Comparison of ENCODE assay signal across 28 cellular contexts in the genomic region with DNA sequence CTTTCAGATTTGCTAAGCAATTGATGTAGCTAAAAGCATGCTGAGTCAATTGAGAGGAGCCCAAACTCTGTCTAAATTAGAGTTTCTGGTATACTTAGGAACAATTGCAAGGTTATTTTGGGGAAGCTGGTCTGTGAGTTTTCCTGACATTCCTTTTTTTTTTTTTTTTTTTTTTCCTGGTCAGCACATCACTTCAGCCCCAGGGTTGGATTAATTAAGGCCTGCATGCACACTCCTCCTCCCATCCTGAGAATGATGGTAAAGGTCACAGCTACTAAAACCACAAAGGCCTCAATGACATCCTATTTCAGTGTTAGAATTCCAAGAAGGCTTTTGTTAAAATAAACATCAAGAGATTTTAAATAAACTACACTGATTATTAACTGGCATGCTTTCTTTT.
DNase-seq lines count a peak whose midpoint lies in the region; ATAC-seq, FAIRE-seq and TF ChIP-seq lines count a peak whose summit lies in the region.
"Had no signal": no experiment of that assay in that cellular context is flagged by ENCODE, and none has a peak within 500 bp of the region (broad histone marks: within the 10 kb centered on the region; RNA-seq: fewer than 3 reads in every experiment).

No MANE protein-coding gene starts in this region.

- H2AFZ ChIP-seq in GM23248 (no peak overlapping the region), PC-3 (ENCODE audit: low read length) (no peak overlapping the region)

- H3K36me3 Mint-ChIP-seq in activated CD8-positive, alpha-beta T cell treated with anti-CD3 and anti-CD28 coated beads, Interleukin-2, amount 10 ng/mL, durations not matched to agents 7 days and 5 days (ENCODE audit: low read depth), result no peaks in the 10 kb centered on the region
- H3K36me3 Mint-ChIP-seq: activated naive CD8-positive, alpha-beta T cell treated with anti-CD3 and anti-CD28 coated beads for 36 hours; CD8-positive, alpha-beta memory T cell; stimulated activated effector memory CD8-positive, alpha-beta T cell treated with anti-CD3 and anti-CD28 coated beads, Interleukin-12 subunit alpha, Interleukin-12 subunit beta, amount 100 ng/mL, for 72 hours had no signal

- H3K4me1 ChIP-seq in GM23248 (ENCODE audit: insufficient read depth), result peaks cover 48% of the 10 kb centered on the region
- H3K4me1 ChIP-seq in PC-3 (ENCODE audit: insufficient read depth, low read length), result peaks cover 29% of the 10 kb centered on the region
- H3K4me1 ChIP-seq: colonic mucosa, heart right ventricle, suprapubic skin had no signal

- no peak overlapping the region for H3K27ac Mint-ChIP-seq in activated CD8-positive, alpha-beta T cell treated with anti-CD3 and anti-CD28 coated beads, Interleukin-2, amount 10 ng/mL, durations not matched to agents 7 days and 5 days
- H3K27ac Mint-ChIP-seq: activated naive CD8-positive, alpha-beta T cell treated with anti-CD3 and anti-CD28 coated beads for 36 hours; activated T-helper 17 cell treated with anti-CD3 and anti-CD28 coated beads, Interleukin-2, amount 50 U/mL, for 72 hours; CD8-positive, alpha-beta memory T cell; endodermal cell; progenitor cell of endocrine pancreas; stimulated activated effector memory CD8-positive, alpha-beta T cell treated with anti-CD3 and anti-CD28 coated beads, Interleukin-12 subunit alpha, Interleukin-12 subunit beta, amount 100 ng/mL, for 72 hours had no signal

- H3F3A ChIP-seq in GM23248 (ENCODE audit: insufficient read depth) (peaks cover 31% of the 10 kb centered on the region), PC-3 (ENCODE audit: low read length, unreplicated experiment) (no peaks in the 10 kb centered on the region)

- H3K9me2 ChIP-seq in GM23248 (ENCODE audit: insufficient read depth) (no peaks in the 10 kb centered on the region), PC-3 (replicated peaks; ENCODE audit: low read length) (no peaks in the 10 kb centered on the region; the same call in 1 of the 2 replicates)

- no peak for TF ChIP-seq CTCF in AG09319 (IDR thresholded peaks at IDR 0.05; ENCODE audit: low read depth, low read length)
- no peak for TF ChIP-seq CTCF in choroid plexus epithelial cell (conservative IDR thresholded peaks at IDR 0.05; ENCODE audit: low read depth, low read length)
- TF ChIP-seq CTCF in PC-3 (conservative IDR thresholded peaks at IDR 0.05; ENCODE audit: low read depth, low read length), result no peak

- intact Hi-C loops in PC-3 (cut with micrococcal nuclease), result no loop called here

- no peak overlapping the region for H3K9ac ChIP-seq in GM23248
- H3K9ac ChIP-seq in PC-3 (ENCODE audit: low read length), result no peak overlapping the region

- no peak for ATAC-seq in activated CD8-positive, alpha-beta T cell treated with anti-CD3 and anti-CD28 coated beads, Interleukin-2, amount 10 ng/mL, durations not matched to agents 7 days and 5 days
- no peak for ATAC-seq in PC-3
- ATAC-seq: activated T-helper 17 cell treated with anti-CD3 and anti-CD28 coated beads, Interleukin-2, amount 50 U/mL, for 72 hours; heart right ventricle; left lobe of liver; stimulated activated effector memory CD8-positive, alpha-beta T cell treated with anti-CD3 and anti-CD28 coated beads, Interleukin-12 subunit alpha, Interleukin-12 subunit beta, amount 100 ng/mL, for 72 hours had no signal

- H4K20me1 ChIP-seq in GM23248 (ENCODE audit: insufficient read depth) (no peaks in the 10 kb centered on the region), PC-3 (ENCODE audit: low read length) (no peaks in the 10 kb centered on the region)

- H3K36me3 ChIP-seq in GM23248 (ENCODE audit: low read depth) (no peaks in the 10 kb centered on the region), PC-3 (ENCODE audit: low read depth, low read length) (no peaks in the 10 kb centered on the region)
- H3K36me3 ChIP-seq: colonic mucosa, esophagus squamous epithelium, heart right ventricle, suprapubic skin, WERI-Rb-1 had no signal

- H3K79me2 ChIP-seq in GM23248 (ENCODE audit: insufficient read depth), result no peaks in the 10 kb centered on the region
- no peaks in the 10 kb centered on the region for H3K79me2 ChIP-seq in PC-3 (ENCODE audit: low read length)

- POLR2A ChIA-PET in activated CD8-positive, alpha-beta T cell treated with anti-CD3 and anti-CD28 coated beads, Interleukin-2, amount 10 ng/mL, durations not matched to agents 7 days and 5 days (lab: Charles Lee), result no interaction called here
- POLR2A ChIA-PET in PC-3 (lab: Charles Lee; ENCODE audit: unreplicated experiment), result no interaction called here

- TF ChIP-seq POLR2A in GM12891 (IDR thresholded peaks at IDR 0.05; ENCODE audit: low read depth, low read length), result no peak

- no peaks in the 10 kb centered on the region for H3K27me3 Mint-ChIP-seq in activated CD8-positive, alpha-beta T cell treated with anti-CD3 and anti-CD28 coated beads, Interleukin-2, amount 10 ng/mL, durations not matched to agents 7 days and 5 days (ENCODE audit: low read depth)

- H3K4me1 Mint-ChIP-seq in activated CD8-positive, alpha-beta T cell treated with anti-CD3 and anti-CD28 coated beads, Interleukin-2, amount 10 ng/mL, durations not matched to agents 7 days and 5 days (ENCODE audit: low read depth), result no peaks in the 10 kb centered on the region
- H3K4me1 Mint-ChIP-seq: activated naive CD8-positive, alpha-beta T cell treated with anti-CD3 and anti-CD28 coated beads for 36 hours; activated T-helper 17 cell treated with anti-CD3 and anti-CD28 coated beads, Interleukin-2, amount 50 U/mL, for 72 hours; CD8-positive, alpha-beta memory T cell; endodermal cell; stimulated activated effector memory CD8-positive, alpha-beta T cell treated with anti-CD3 and anti-CD28 coated beads, Interleukin-12 subunit alpha, Interleukin-12 subunit beta, amount 100 ng/mL, for 72 hours had no signal

- no peak for FAIRE-seq in GM12891 (lab: Jason Lieb, UNC)
- FAIRE-seq: urothelium cell line had no signal

- H3K9me3 Mint-ChIP-seq in activated CD8-positive, alpha-beta T cell treated with anti-CD3 and anti-CD28 coated beads, Interleukin-2, amount 10 ng/mL, durations not matched to agents 7 days and 5 days (ENCODE audit: insufficient read depth), result no peaks in the 10 kb centered on the region
- H3K9me3 Mint-ChIP-seq: activated naive CD8-positive, alpha-beta T cell treated with anti-CD3 and anti-CD28 coated beads for 36 hours had no signal

- H3K4me2 ChIP-seq in GM23248 (ENCODE audit: unreplicated experiment) (no peak overlapping the region), PC-3 (ENCODE audit: low read length) (no peak overlapping the region)

- BruUV-seq in PC-3 (replicated peaks; lab: Mats Ljungman, UMichigan), result no TSS peak

- in situ Hi-C loops in GM23248 (cut with MboI), result no loop called here

- DNase-seq in AG09319 (ENCODE audit: extremely low read depth, low read depth) (peak; percentile 97), GM23248 (peak; percentile 40), choroid plexus epithelial cell (ENCODE audit: low read depth) (peak; percentile 57), myocyte (ENCODE audit: low read depth) (peak; percentile 58), GM19240 (ENCODE audit: insufficient read length, low spot score) (no peak), GM12891 (ENCODE audit: insufficient read length, low spot score) (no peak), PC-3 (no peak)
- DNase-seq in activated CD8-positive, alpha-beta T cell treated with anti-CD3 and anti-CD28 coated beads, Interleukin-2, amount 10 ng/mL, durations not matched to agents 7 days and 5 days, result no peak
- DNase-seq: activated CD4-positive, alpha-beta T cell treated with anti-CD3 and anti-CD28 coated beads, Interleukin-2, amount 50 U/mL, for 1 hour; activated CD8-positive, alpha-beta memory T cell treated with anti-CD3 and anti-CD28 coated beads, Interleukin-2, amount 50 U/mL, for 4 hours; activated naive CD8-positive, alpha-beta T cell treated with anti-CD3 and anti-CD28 coated beads for 36 hours; CD8-positive, alpha-beta memory T cell; colonic mucosa; endodermal cell; esophagus squamous epithelium; GOT3; heart right ventricle; midbrain; NCI-H1417 treated with DMSO at 0.1 percent for 48 hours; stimulated activated CD4-positive, alpha-beta T cell treated with anti-CD3 and anti-CD28 coated beads, Interleukin-2, amount 100 ng/mL, for 24 hours; WERI-Rb-1 had no signal

- no peak overlapping the region for H3K4me3 ChIP-seq in GM23248
- H3K4me3 ChIP-seq in choroid plexus epithelial cell (ENCODE audit: low read depth, low read length), result no peak overlapping the region
- H3K4me3 ChIP-seq in PC-3 (ENCODE audit: low read length), result no peak overlapping the region
- H3K4me3 ChIP-seq: colonic mucosa, esophagus squamous epithelium, heart right ventricle, SK-N-MC, suprapubic skin had no signal

- no peaks in the 10 kb centered on the region for H3K9me3 ChIP-seq in GM23248 (ENCODE audit: low read depth)
- H3K9me3 ChIP-seq in PC-3 (ENCODE audit: low read length), result no peaks in the 10 kb centered on the region
- H3K9me3 ChIP-seq: colonic mucosa, esophagus squamous epithelium, heart right ventricle, suprapubic skin had no signal

- H3K27me3 ChIP-seq in GM23248 (replicated peaks; ENCODE audit: insufficient read depth) (no peaks in the 10 kb centered on the region), PC-3 (ENCODE audit: low read length) (no peaks in the 10 kb centered on the region)
- H3K27me3 ChIP-seq: colonic mucosa, esophagus squamous epithelium, heart right ventricle, suprapubic skin had no signal

- CTCF ChIA-PET in activated CD8-positive, alpha-beta T cell treated with anti-CD3 and anti-CD28 coated beads, Interleukin-2, amount 10 ng/mL, durations not matched to agents 7 days and 5 days (lab: Charles Lee), result no interaction called here
- CTCF ChIA-PET in PC-3 (lab: Charles Lee), result no interaction called here

- H3K27ac ChIP-seq in GM23248, result no peak overlapping the region
- no peak overlapping the region for H3K27ac ChIP-seq in PC-3 (ENCODE audit: low read length)
- H3K27ac ChIP-seq: colonic mucosa, esophagus squamous epithelium, heart right ventricle, SK-N-MC, suprapubic skin, WERI-Rb-1 had no signal

- H3K4me3 Mint-ChIP-seq in activated CD8-positive, alpha-beta T cell treated with anti-CD3 and anti-CD28 coated beads, Interleukin-2, amount 10 ng/mL, durations not matched to agents 7 days and 5 days, result no peak overlapping the region
- H3K4me3 Mint-ChIP-seq: activated naive CD8-positive, alpha-beta T cell treated with anti-CD3 and anti-CD28 coated beads for 36 hours; activated T-helper 17 cell treated with anti-CD3 and anti-CD28 coated beads, Interleukin-2, amount 50 U/mL, for 72 hours; CD8-positive, alpha-beta memory T cell; endodermal cell; stimulated activated effector memory CD8-positive, alpha-beta T cell treated with anti-CD3 and anti-CD28 coated beads, Interleukin-12 subunit alpha, Interleukin-12 subunit beta, amount 100 ng/mL, for 72 hours had no signal

TF ChIP-seq in GM12891, 5 proteins besides CTCF, POLR2A, EP300 and RAD21:
- TF ChIP-seq SPI1 (IDR thresholded peaks at IDR 0.05; ENCODE audit: low read depth, low read length), result no peak
- TF ChIP-seq TAF1 (IDR thresholded peaks at IDR 0.05; ENCODE audit: low read depth, low read length), result no peak
- TF ChIP-seq POU2F2 (IDR thresholded peaks at IDR 0.05; ENCODE audit: low read depth, low read length), result no peak
- TF ChIP-seq POLR2AphosphoS5 (IDR thresholded peaks at IDR 0.05; ENCODE audit: low read depth, low read length), result no peak
- TF ChIP-seq PAX5 (IDR thresholded peaks at IDR 0.05; ENCODE audit: insufficient read depth, low read length, severe bottlenecking), result no peak

Comparison
In these comparisons a context has a peak if more than half of its experiments do, and no peak if none do; other contexts are left out.
1. DNase-seq: peak in AG09319 (single experiment), GM23248 (single experiment), choroid plexus epithelial cell (single experiment) and myocyte (single experiment); none in GM19240 (single experiment), activated CD8-positive, alpha-beta T cell treated with anti-CD3 and anti-CD28 coated beads, Interleukin-2, amount 10 ng/mL, durations not matched to agents 7 days and 5 days (single experiment), GM12891 (single experiment) and PC-3 (single experiment).